9 cellular contexts compared by ENCODE assay signal in the genomic region with DNA sequence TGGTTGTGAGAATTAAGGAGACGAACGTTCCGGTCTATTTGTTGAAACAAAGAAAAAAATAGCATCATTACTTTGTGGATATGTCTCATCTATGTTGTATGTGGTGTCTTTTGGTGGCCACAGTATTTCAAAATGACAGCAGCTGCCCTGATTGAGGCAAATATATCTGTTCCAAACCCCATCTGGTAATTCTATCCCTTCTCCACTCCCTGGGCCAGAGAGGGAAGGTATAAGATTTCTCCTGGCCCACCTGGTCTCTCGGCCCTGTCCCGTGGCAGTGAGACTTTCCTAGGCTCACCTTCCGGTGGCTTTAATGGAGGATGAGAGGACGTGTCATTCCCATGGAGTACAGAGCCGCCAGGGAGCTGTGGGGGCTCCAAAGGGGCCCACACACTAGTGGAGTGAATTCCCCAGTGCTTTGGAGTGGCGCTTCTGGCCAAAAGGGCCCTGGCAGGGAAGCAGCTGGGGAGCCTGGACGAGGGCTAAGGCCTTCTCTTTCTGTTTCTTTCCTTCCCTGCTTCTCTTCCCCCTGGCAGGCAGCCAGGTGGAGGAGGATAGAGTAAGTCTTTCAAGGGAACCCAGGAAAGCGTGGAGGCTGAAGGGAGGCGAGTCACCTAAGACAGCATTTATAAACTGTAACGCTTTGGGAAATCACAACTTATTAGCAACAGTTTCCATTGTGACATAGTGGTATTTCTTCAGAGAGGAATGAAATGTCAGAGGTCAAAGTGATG. TPM values are rescaled to one million over a fixed set of nuclear protein-coding genes. Genes with fewer than 3 reads are reported as not detected.
DNase-seq lines count a peak whose midpoint lies in the region; ATAC-seq and TF ChIP-seq lines count a peak whose summit lies in the region.
"Had no signal": no experiment of that assay in that cellular context is flagged by ENCODE, and none has a peak within 500 bp of the region (broad histone marks: within the 10 kb centered on the region; RNA-seq: fewer than 3 reads in every experiment).

No MANE protein-coding gene starts in this region.

- H3K9me3 Mint-ChIP-seq in activated naive CD8-positive, alpha-beta T cell treated with anti-CD3 and anti-CD28 coated beads for 36 hours = no peaks in the 10 kb centered on the region
- no peaks in the 10 kb centered on the region for H3K9me3 Mint-ChIP-seq in stimulated activated effector memory CD8-positive, alpha-beta T cell treated with anti-CD3 and anti-CD28 coated beads, Interleukin-12 subunit alpha, Interleukin-12 subunit beta, amount 100 ng/mL, for 72 hours
- H3K9me3 Mint-ChIP-seq: T-helper 2 cell treated with Interferon-gamma antibody and Interleukin-4, amounts not matched to agents 5 μg/mL and 100 μg/mL, for 36 hours had no signal

- H3K27me3 ChIP-seq in BE2C = no peaks in the 10 kb centered on the region

- ATAC-seq in stimulated activated effector memory CD8-positive, alpha-beta T cell treated with anti-CD3 and anti-CD28 coated beads, Interleukin-12 subunit alpha, Interleukin-12 subunit beta, amount 100 ng/mL, for 72 hours = peak; percentile 24

- H3K4me3 ChIP-seq in BE2C (ENCODE audit: low read depth, low read length) = no peak overlapping the region

- H3K27me3 Mint-ChIP-seq in activated naive CD8-positive, alpha-beta T cell treated with anti-CD3 and anti-CD28 coated beads for 36 hours = no peaks in the 10 kb centered on the region

- H3K36me3 Mint-ChIP-seq in activated naive CD8-positive, alpha-beta T cell treated with anti-CD3 and anti-CD28 coated beads for 36 hours = peaks cover 21% of the 10 kb centered on the region
- H3K36me3 Mint-ChIP-seq in stimulated activated effector memory CD8-positive, alpha-beta T cell treated with anti-CD3 and anti-CD28 coated beads, Interleukin-12 subunit alpha, Interleukin-12 subunit beta, amount 100 ng/mL, for 72 hours = no peaks in the 10 kb centered on the region

- H3K4me1 Mint-ChIP-seq in activated naive CD8-positive, alpha-beta T cell treated with anti-CD3 and anti-CD28 coated beads for 36 hours = peaks cover 43% of the 10 kb centered on the region
- H3K4me1 Mint-ChIP-seq in stimulated activated effector memory CD8-positive, alpha-beta T cell treated with anti-CD3 and anti-CD28 coated beads, Interleukin-12 subunit alpha, Interleukin-12 subunit beta, amount 100 ng/mL, for 72 hours = peaks cover 60% of the 10 kb centered on the region

- H3K4me1 ChIP-seq in BE2C = peaks cover 8% of the 10 kb centered on the region; the same call in 1 of the 2 replicates

- intact Hi-C loops in cardiac septum (cut with DNase I) = loop anchor here (5.0 kb wide), 1 partner anchor 54 kb away; no protein-coding TSS in a partner anchor

- no peak for TF ChIP-seq CTCF in BE2C (IDR thresholded peaks at IDR 0.05; ENCODE audit: low read depth, low read length)

- peaks cover 8% of the 10 kb centered on the region; the same call in 1 of the 2 replicates for H3K36me3 ChIP-seq in BE2C

- peak overlapping the region; percentile 23 for H3K27ac Mint-ChIP-seq in activated naive CD8-positive, alpha-beta T cell treated with anti-CD3 and anti-CD28 coated beads for 36 hours
- H3K27ac Mint-ChIP-seq in stimulated activated effector memory CD8-positive, alpha-beta T cell treated with anti-CD3 and anti-CD28 coated beads, Interleukin-12 subunit alpha, Interleukin-12 subunit beta, amount 100 ng/mL, for 72 hours = no peak overlapping the region
- H3K27ac Mint-ChIP-seq: T-helper 2 cell treated with Interferon-gamma antibody and Interleukin-4, amounts not matched to agents 5 μg/mL and 100 μg/mL, for 36 hours had no signal

- H3K9me3 ChIP-seq in BE2C = no peaks in the 10 kb centered on the region

- peak; percentile 60 for DNase-seq in HK-2 (ENCODE audit: unreplicated experiment)
- DNase-seq in activated naive CD8-positive, alpha-beta T cell treated with anti-CD3 and anti-CD28 coated beads for 36 hours = no peak
- DNase-seq in cardiac septum (ENCODE audit: low spot score) = peak; percentile 60
- no peak for DNase-seq in stimulated activated effector memory CD8-positive, alpha-beta T cell treated with anti-CD3 and anti-CD28 coated beads, Interleukin-12 subunit alpha, Interleukin-12 subunit beta, amount 100 ng/mL, for 72 hours (ENCODE audit: low spot score in 2 of 2)
- DNase-seq in NCI-H446 treated with DMSO at 0.1 percent for 48 hours (lab: John Stamatoyannopoulos, UW) = no peak
- no peak for DNase-seq in Ammon's horn (ENCODE audit: low spot score)
- DNase-seq in BE2C = no peak
- no peak for DNase-seq in NCI-H1436 treated with DMSO at 0.1 percent for 48 hours (lab: John Stamatoyannopoulos, UW)

- peak overlapping the region; percentile 30 for H3K4me3 Mint-ChIP-seq in activated naive CD8-positive, alpha-beta T cell treated with anti-CD3 and anti-CD28 coated beads for 36 hours
- no peak overlapping the region for H3K4me3 Mint-ChIP-seq in stimulated activated effector memory CD8-positive, alpha-beta T cell treated with anti-CD3 and anti-CD28 coated beads, Interleukin-12 subunit alpha, Interleukin-12 subunit beta, amount 100 ng/mL, for 72 hours
- H3K4me3 Mint-ChIP-seq: T-helper 2 cell treated with Interferon-gamma antibody and Interleukin-4, amounts not matched to agents 5 μg/mL and 100 μg/mL, for 36 hours had no signal

RNA-seq across cellular contexts. Expression of a gene that starts 5.6 kb away (rescaled TPM):
- 10 to 100 TPM; 32.5 to 39.4 TPM for total RNA-seq in activated naive CD8-positive, alpha-beta T cell treated with anti-CD3 and anti-CD28 coated beads for 36 hours
- total RNA-seq in cardiac septum = 65.4 TPM
- 16.2 TPM for polyA plus RNA-seq in BE2C (2012; ENCODE audit: insufficient read depth, insufficient read length, low read depth)

Comparison
In these comparisons a context has a peak if more than half of its experiments do, and no peak if none do; other contexts are left out.
1. DNase-seq: peak in HK-2 (single experiment) and cardiac septum (single experiment); none in activated naive CD8-positive, alpha-beta T cell treated with anti-CD3 and anti-CD28 coated beads for 36 hours (single experiment), stimulated activated effector memory CD8-positive, alpha-beta T cell treated with anti-CD3 and anti-CD28 coated beads, Interleukin-12 subunit alpha, Interleukin-12 subunit beta, amount 100 ng/mL, for 72 hours (0 of 2), NCI-H446 treated with DMSO at 0.1 percent for 48 hours (single experiment), Ammon's horn (single experiment), BE2C (single experiment) and NCI-H1436 treated with DMSO at 0.1 percent for 48 hours (single experiment).